Comparison of ENCODE assay signal across 8 cellular contexts in genomic region chr14:49852351-49853157, GRCh38. TPM values are rescaled to one million over a fixed set of nuclear protein-coding genes. Genes with fewer than 3 reads are reported as not detected.
DNase-seq lines count a peak whose midpoint lies in the region; ATAC-seq, FAIRE-seq and TF ChIP-seq lines count a peak whose summit lies in the region.

Gene NEMF (minus strand): TSS chr14:49852788. CDS start chr14:49852753, 35 bp downstream.

- peaks cover 22% of the 10 kb centered on the region for H3K36me3 ChIP-seq in WERI-Rb-1
- H3K36me3 ChIP-seq in bronchial epithelial cell (ENCODE audit: control insufficient read depth, insufficient read depth, low read length), result peaks cover 3% of the 10 kb centered on the region

- CTCF ChIA-PET in AG04449 (lab: Yijun Ruan, JAX), result interaction anchor here (0.6 to 9.5 kb wide), 45 partner anchors 9 to 408 kb away, joined by 3 to 174 read pairs (median 5); partner anchors contain the start of genes DNAAF2 and VCPKMT

- H3K4me3 ChIP-seq in AG04449 (ENCODE audit: low read depth, low read length), result peak within 1 kb of the TSS; percentile 96
- peak within 1 kb of the TSS; percentile 100 for H3K4me3 ChIP-seq in WERI-Rb-1 (ENCODE audit: low read depth, low read length)
- H3K4me3 ChIP-seq in bronchial epithelial cell (ENCODE audit: low read depth, low read length), result peak within 1 kb of the TSS; percentile 85

- DNase-seq in AG04449 (ENCODE audit: low read depth, low spot score) (no peak), NCI-H2171 (lab: John Stamatoyannopoulos, UW) (peak; percentile 89), WERI-Rb-1 (peak; percentile 89), bronchial epithelial cell (ENCODE audit: low read depth) (peak; percentile 83), inferior parietal cortex (ENCODE audit: extremely low spot score) (peak; percentile 98)
- peak; percentile 60 to 71 for DNase-seq in stimulated activated CD4-positive, alpha-beta T cell treated with anti-CD3 and anti-CD28 coated beads, Interleukin-12 subunit alpha, Interleukin-12 subunit beta, amount 100 ng/mL, for 24 hours (ENCODE audit: low read depth in 2 of 2)

- ATAC-seq in GM18861 (IDR thresholded peaks at IDR 0.05; ENCODE audit: unreplicated experiment), result peak; percentile 73
- peak; percentile 71 for ATAC-seq in HG03103 (IDR thresholded peaks at IDR 0.05; ENCODE audit: low read depth, unreplicated experiment)

- H3K9me3 ChIP-seq in WERI-Rb-1 (ENCODE audit: severe bottlenecking), result no peaks in the 10 kb centered on the region

- H3K27me3 ChIP-seq in WERI-Rb-1 (ENCODE audit: insufficient read depth, low read depth, severe bottlenecking) (no peaks in the 10 kb centered on the region), bronchial epithelial cell (ENCODE audit: control insufficient read depth, insufficient read depth, low read length) (no peaks in the 10 kb centered on the region)

- peak within 1 kb of the TSS; percentile 86 for H3K27ac ChIP-seq in WERI-Rb-1

- FAIRE-seq in bronchial epithelial cell (lab: Jason Lieb, UNC), result peak; percentile 40

- POLR2A ChIA-PET in AG04449 (lab: Yijun Ruan, JAX), result interaction anchor here (0.6 to 2.3 kb wide), 8 partner anchors 8 to 264 kb away, joined by 3 to 17 read pairs (median 4); partner anchors contain the start of genes DNAAF2, KLHDC2 and VCPKMT

- TF ChIP-seq CTCF in AG04449 (IDR thresholded peaks at IDR 0.05; ENCODE audit: insufficient read depth, low read length, missing control alignments), result peak; percentile 72
- peak; percentile 68 for TF ChIP-seq CTCF in WERI-Rb-1 (IDR thresholded peaks at IDR 0.05; ENCODE audit: low read depth, low read length)
- peak; percentile 76 for TF ChIP-seq CTCF in bronchial epithelial cell (IDR thresholded peaks at IDR 0.05; ENCODE audit: insufficient read depth, low read length, severe bottlenecking)

RNA-seq across cellular contexts. Expression of gene NEMF, which starts in this region (rescaled TPM):
- 30.3 and 45.8 TPM in 2 replicates for total RNA-seq in bronchial epithelial cell
